Comparison of ENCODE assay signal across 18 cellular contexts in genomic region chr1:221011145-221011544, GRCh38.
"Had no signal": no experiment of that assay in that cellular context is flagged by ENCODE, and none has a peak within 500 bp of the region (broad histone marks: within the 10 kb centered on the region; RNA-seq: fewer than 3 reads in every experiment).

No MANE protein-coding gene starts in this region.

- ATAC-seq: right lobe of liver, T-cell had no signal

- H3K27ac ChIP-seq: neural progenitor cell, prostate gland, right lobe of liver, spleen, transverse colon had no signal

- DNase-seq: activated B cell treated with CpG ODN at 0.5 μM for 24 hours; activated CD4-positive, alpha-beta memory T cell treated with anti-CD3 and anti-CD28 coated beads for 36 hours; activated CD4-positive, alpha-beta T cell treated with anti-CD3 and anti-CD28 coated beads for 4 hours; activated naive CD8-positive, alpha-beta T cell treated with anti-CD3 and anti-CD28 coated beads, Interleukin-2, amount 10 ng/mL, durations not matched to agents 7 days and 5 days; activated T-cell treated with anti-CD3 and anti-CD28 coated beads for 4 hours; foreskin melanocyte; glutamatergic neuron; naive B cell; right lobe of liver; spleen; stimulated activated CD8-positive, alpha-beta memory T cell treated with anti-CD3 and anti-CD28 coated beads, Interleukin-4, amount 100 ng/mL, for 48 hours; stimulated activated naive CD4-positive, alpha-beta T cell treated with Interleukin-2 at 50 U/mL for 16 hours; substantia nigra; T-cell; T-helper 9 cell; transverse colon had no signal

- H3K4me3 ChIP-seq: neural progenitor cell, prostate gland, right lobe of liver, spleen, transverse colon had no signal

- H3K36me3 ChIP-seq: neural progenitor cell, prostate gland, right lobe of liver, spleen, transverse colon had no signal

- H3K9me3 ChIP-seq: prostate gland, right lobe of liver, transverse colon had no signal

- H3K4me1 ChIP-seq: neural progenitor cell, prostate gland, right lobe of liver, transverse colon had no signal
